ENCODE assay signal across 22 cellular contexts in genomic region chr17:17200831-17201230, GRCh38. TPM values are rescaled to one million over a fixed set of nuclear protein-coding genes. Genes with fewer than 3 reads are reported as not detected.
A peak's percentile ranks its signal among the peaks of the same experiment; 100 is the strongest.
DNase-seq lines count a peak whose midpoint lies in the region; ATAC-seq, FAIRE-seq and TF ChIP-seq lines count a peak whose summit lies in the region.
"Had no signal": no experiment of that assay in that cellular context is flagged by ENCODE, and none has a peak within 500 bp of the region (broad histone marks: within the 10 kb centered on the region; RNA-seq: fewer than 3 reads in every experiment).

No MANE protein-coding gene starts in this region.

- no peaks in the 10 kb centered on the region for H4K20me1 ChIP-seq in HepG2 (ENCODE audit: insufficient read depth, low read length)

- no peak for FAIRE-seq in HepG2 (lab: Jason Lieb, UNC)
- FAIRE-seq: endothelial cell of umbilical vein, G401.6, pancreas had no signal

- H3K9ac ChIP-seq in liver (ENCODE audit: low read depth in 1 of 2, low read length in 2 of 2) (no peak overlapping the region), HepG2 (ENCODE audit: insufficient read depth, low read depth, low read length) (no peak overlapping the region)

- no peak for TF ChIP-seq EP300 in HepG2 (IDR thresholded peaks at IDR 0.05; ENCODE audit: low read depth in 2 of 2, low read length in 2 of 2)
- TF ChIP-seq EP300 in HepG2 (CRISPR knock-in tag; IDR thresholded peaks at IDR 0.05; ENCODE audit: borderline replicate concordance), result no peak

- TF ChIP-seq POLR2A in HepG2 (IDR thresholded peaks at IDR 0.05; ENCODE audit: insufficient read depth in 1 of 2, low read depth in 2 of 2, low read length in 2 of 2) (no peak), prostate gland (IDR thresholded peaks at IDR 0.05) (no peak)

- no peak overlapping the region for H3K27ac ChIP-seq in liver (ENCODE audit: low read depth in 1 of 2, low read length in 2 of 2)
- no peak overlapping the region for H3K27ac ChIP-seq in HepG2 (ENCODE audit: extremely low read length, insufficient read depth, low read length)
- peak overlapping the region; percentile 41 to 68 for H3K27ac ChIP-seq in prostate gland
- H3K27ac ChIP-seq: brain microvascular endothelial cell, pancreas had no signal

- TF ChIP-seq RAD21 in liver (IDR thresholded peaks at IDR 0.05) (no peak), HepG2 (CRISPR knock-in tag; IDR thresholded peaks at IDR 0.05) (no peak)

- H3K79me2 ChIP-seq in HepG2 (ENCODE audit: insufficient read depth, low read length), result peaks cover 23% of the 10 kb centered on the region

- POLR2A ChIA-PET in HepG2 (lab: Yijun Ruan, JAX), result no interaction called here

- BruUV-seq in HepG2 (replicated peaks; lab: Mats Ljungman, UMichigan), result no TSS peak

- H2AFZ ChIP-seq in HepG2 (ENCODE audit: low read length), result no peak overlapping the region

- peaks cover 1 to 7% (median 4%) of the 10 kb centered on the region in 4 donors for H3K36me3 ChIP-seq in liver (ENCODE audit: control insufficient read depth in 4 of 4, insufficient read depth in 3 of 4, low read depth in 1 of 4, low read length in 3 of 4)
- peaks cover 13 to 22% of the 10 kb centered on the region in 2 experiments; a peak in 4 of 5 replicates for H3K36me3 ChIP-seq in HepG2 (replicated peaks in 1 of 2; ENCODE audit: control insufficient read depth in 1 of 2, insufficient read depth in 2 of 2, low read length in 2 of 2)
- no peaks in the 10 kb centered on the region for H3K36me3 ChIP-seq in prostate gland
- H3K36me3 ChIP-seq: brain microvascular endothelial cell, gastrocnemius medialis, pancreas, uterus had no signal

- CTCF ChIA-PET in HepG2 (lab: Yijun Ruan, JAX; ENCODE audit: low intra/inter-chr PET ratio, low total read pairs), result no interaction called here

- in situ Hi-C loops in HepG2 (cut with HindIII; ENCODE audit: extremely low pct_ligation_motif_present, low pct_unique_long_range_greater_than_20kb), result no loop called here

- no peak overlapping the region for H3K4me2 ChIP-seq in HepG2 (ENCODE audit: low read depth, low read length)

- 86% methylated on average over 5 of the region's 5 CpGs for WGBS in liver
- 92% methylated on average over 5 of the region's 5 CpGs for WGBS in HepG2 (ENCODE audit: low lambda C conversion rate)
- WGBS in prostate gland, result 49% methylated on average over 5 of the region's 5 CpGs

- H3K27me3 ChIP-seq in liver (ENCODE audit: control insufficient read depth in 4 of 4, insufficient read depth in 4 of 4, low read length in 3 of 4) (no peaks in the 10 kb centered on the region), HepG2 (ENCODE audit: control insufficient read depth in 1 of 2, insufficient read depth in 2 of 2, low read length in 2 of 2) (no peaks in the 10 kb centered on the region; a peak in 1 of 5 replicates), prostate gland (replicated peaks; ENCODE audit: insufficient read depth) (no peaks in the 10 kb centered on the region)
- H3K27me3 ChIP-seq: brain microvascular endothelial cell, gastrocnemius medialis, pancreas, uterus had no signal

- no peak for DNase-seq in HepG2 (ENCODE audit: low spot score)
- DNase-seq in iris pigment epithelial cell (ENCODE audit: low read depth), result peak; percentile 58
- DNase-seq in prostate gland (ENCODE audit: low spot score), result no peak
- no peak for DNase-seq in activated effector memory CD4-positive, alpha-beta T cell treated with Interleukin-2 at 50 U/mL for 16 hours
- no peak for DNase-seq in kidney glomerular epithelial cell (lab: John Stamatoyannopoulos, UW)
- DNase-seq in stimulated activated naive CD4-positive, alpha-beta T cell treated with Interleukin-2 at 50 U/mL for 16 hours (lab: John Stamatoyannopoulos, UW), result no peak
- DNase-seq: activated T-cell treated with anti-CD3 and anti-CD28 coated beads for 4 hours; brain microvascular endothelial cell; cortex of kidney; DMS 273 treated with DMSO at 0.1 percent for 48 hours; gastrocnemius medialis; NCI-H69; pancreas; SIG-M5; stimulated activated naive CD8-positive, alpha-beta T cell treated with anti-CD3 and anti-CD28 coated beads, Interleukin-15, amount 100 ng/mL, for 72 hours had no signal

- H3K4me1 ChIP-seq in liver (ENCODE audit: control insufficient read depth in 4 of 4, insufficient read depth in 4 of 4, low read length in 3 of 4) (peaks cover 9 to 24% (median 14%) of the 10 kb centered on the region in 4 donors), HepG2 (ENCODE audit: insufficient read depth, low read length) (peaks cover 25% of the 10 kb centered on the region), prostate gland (replicated peaks) (peaks cover 19% of the 10 kb centered on the region)

- TF ChIP-seq CTCF in liver (IDR thresholded peaks at IDR 0.05; ENCODE audit: low read depth, low read length, missing input control), result no peak
- no peak for TF ChIP-seq CTCF in HepG2 (CRISPR knock-in tag; IDR thresholded peaks at IDR 0.05)
- no peak for TF ChIP-seq CTCF in prostate gland (IDR thresholded peaks at IDR 0.05)

- ATAC-seq in HepG2 (no peak), HG03571 (IDR thresholded peaks at IDR 0.05; ENCODE audit: unreplicated experiment) (no peak)
- ATAC-seq: gastrocnemius medialis; left colon; pancreas; stimulated activated naive CD8-positive, alpha-beta T cell treated with anti-CD3 and anti-CD28 coated beads, Interleukin-15, amount 100 ng/mL, for 72 hours had no signal

- H3K4me3 ChIP-seq in liver (ENCODE audit: low read depth in 1 of 3, low read length in 3 of 3), result no peak overlapping the region
- no peak overlapping the region for H3K4me3 ChIP-seq in HepG2 (replicated peaks in 1 of 3; ENCODE audit: insufficient read depth in 1 of 3, low read depth in 2 of 3, low read length in 3 of 3)
- H3K4me3 ChIP-seq in prostate gland, result no peak overlapping the region
- H3K4me3 ChIP-seq: gastrocnemius medialis, pancreas, uterus had no signal

- intact Hi-C loops in HepG2 (cut with micrococcal nuclease; ENCODE audit: unreplicated experiment) (loop anchor here (10.0 kb wide), 1 partner anchor 114 kb away; no protein-coding TSS in a partner anchor), prostate gland (cut with DNase I) (no loop called here)

- H3K9me3 ChIP-seq in liver (ENCODE audit: control insufficient read depth in 4 of 4, low read length in 3 of 4), result no peaks in the 10 kb centered on the region
- H3K9me3 ChIP-seq in HepG2 (ENCODE audit: low read length), result no peaks in the 10 kb centered on the region
- H3K9me3 ChIP-seq in prostate gland, result no peaks in the 10 kb centered on the region
- H3K9me3 ChIP-seq: gastrocnemius medialis, pancreas, uterus had no signal

RNA-seq across cellular contexts. Expression of gene PLD6, which starts 5.3 kb away (rescaled TPM):
- 1 to 10 TPM; 1.7 to 2.3 TPM for total RNA-seq in liver
- 1 to 10 TPM; 1.2 to 1.3 TPM for polyA plus RNA-seq in liver
- total RNA-seq in HepG2 (2016; rRNA removed; fragmentation: Illumina TruSeq; extraction: Trizol), result 6.4 and 11.4 TPM in 2 replicates
- 3.0 and 3.5 TPM in 2 replicates for total RNA-seq in HepG2 (2016; cell fraction: cytosol; rRNA removed; fragmentation: Illumina TruSeq; extraction: Trizol; ENCODE audit: low read depth)
- 5.8 and 11.8 TPM in 2 replicates for total RNA-seq in HepG2 (2016; cell fraction: insoluble cytoplasmic fraction; rRNA removed; fragmentation: Illumina TruSeq; extraction: Trizol)
- 9.3 and 9.7 TPM in 2 replicates for total RNA-seq in HepG2 (2016; cell fraction: membrane; rRNA removed; fragmentation: Illumina TruSeq; extraction: Trizol)
- total RNA-seq in HepG2 (2016; cell fraction: nucleus; rRNA removed; fragmentation: Illumina TruSeq; extraction: Trizol), result 10.6 and 11.8 TPM in 2 replicates
- 4.8 and 5.2 TPM in 2 replicates for polyA plus RNA-seq in HepG2 (2011; rRNA removed)
- 4.0 and 4.1 TPM in 2 replicates for polyA plus RNA-seq in HepG2 (2011; cell fraction: cytosol; rRNA removed)
- polyA plus RNA-seq in HepG2 (2011; cell fraction: nucleus; rRNA removed), result 3.9 and 4.4 TPM in 2 replicates
- polyA plus RNA-seq in HepG2 (2012), result 4.5 and 5.6 TPM in 2 replicates
- 1.8 and 2.0 TPM in 2 replicates for polyA plus RNA-seq in HepG2 (2016; cell fraction: cytosol; fragmentation: Illumina TruSeq; extraction: Trizol; ENCODE audit: low read depth)
- polyA plus RNA-seq in HepG2 (2016; cell fraction: insoluble cytoplasmic fraction; fragmentation: Illumina TruSeq; extraction: Trizol; ENCODE audit: low read depth), result 5.1 and 5.4 TPM in 2 replicates
- 3.9 and 4.0 TPM in 2 replicates for polyA plus RNA-seq in HepG2 (2016; cell fraction: membrane; fragmentation: Illumina TruSeq; extraction: Trizol; ENCODE audit: low read depth)
- 17.5 and 18.2 TPM in 2 replicates for polyA plus RNA-seq in HepG2 (2016; cell fraction: nucleus; fragmentation: Illumina TruSeq; extraction: Trizol; ENCODE audit: insufficient read depth, low read depth)
- polyA minus RNA-seq in HepG2 (2011; rRNA and poly(A)+ RNA removed; ENCODE audit: low replicate concordance), result 7.8 TPM in 2 replicates
- polyA minus RNA-seq in HepG2 (2011; cell fraction: cytosol; rRNA and poly(A)+ RNA removed), result 3.1 and 3.6 TPM in 2 replicates
- 4.5 and 6.3 TPM in 2 replicates for polyA minus RNA-seq in HepG2 (2011; cell fraction: nucleus; rRNA and poly(A)+ RNA removed)
- total RNA-seq in prostate gland, result 10 to 100 TPM in 1 of 2 donors, 1 to 10 TPM in 1; 9.5 to 26.4 TPM
- total RNA-seq: OCI-LY7 had no signal

RNA-seq across cellular contexts. Expression of gene FLCN, which starts 36.1 kb away (rescaled TPM):
- total RNA-seq in liver (10 to 100 TPM; 43.6 to 46.7 TPM), HepG2 (2016; rRNA removed; fragmentation: Illumina TruSeq; extraction: Trizol) (21.8 and 24.9 TPM in 2 replicates), prostate gland (100 to 1,000 TPM in 1 of 2 donors, 10 to 100 TPM in 1; 43.8 to 125 TPM)
- polyA plus RNA-seq in liver (10 to 100 TPM in 1 of 2 donors, 1 to 10 TPM in 1; 8.5 to 13.3 TPM), HepG2 (2011; rRNA removed) (16.6 and 20.2 TPM in 2 replicates)
- total RNA-seq in HepG2 (2016; cell fraction: cytosol; rRNA removed; fragmentation: Illumina TruSeq; extraction: Trizol; ENCODE audit: low read depth), result 6.3 and 6.9 TPM in 2 replicates
- total RNA-seq in HepG2 (2016; cell fraction: insoluble cytoplasmic fraction; rRNA removed; fragmentation: Illumina TruSeq; extraction: Trizol), result 21.4 and 25.3 TPM in 2 replicates
- 12.0 and 12.3 TPM in 2 replicates for total RNA-seq in HepG2 (2016; cell fraction: membrane; rRNA removed; fragmentation: Illumina TruSeq; extraction: Trizol)
- 19.9 and 26.2 TPM in 2 replicates for total RNA-seq in HepG2 (2016; cell fraction: nucleus; rRNA removed; fragmentation: Illumina TruSeq; extraction: Trizol)
- 9.1 and 11.6 TPM in 2 replicates for polyA plus RNA-seq in HepG2 (2011; cell fraction: cytosol; rRNA removed)
- 35.9 and 37.1 TPM in 2 replicates for polyA plus RNA-seq in HepG2 (2011; cell fraction: nucleus; rRNA removed)
- polyA plus RNA-seq in HepG2 (2012), result 13.4 and 13.9 TPM in 2 replicates
- polyA plus RNA-seq in HepG2 (2016; cell fraction: cytosol; fragmentation: Illumina TruSeq; extraction: Trizol; ENCODE audit: low read depth), result 1.3 and 1.9 TPM in 2 replicates
- polyA plus RNA-seq in HepG2 (2016; cell fraction: insoluble cytoplasmic fraction; fragmentation: Illumina TruSeq; extraction: Trizol; ENCODE audit: low read depth), result 12.1 and 14.3 TPM in 2 replicates
- 3.4 TPM in 2 replicates for polyA plus RNA-seq in HepG2 (2016; cell fraction: membrane; fragmentation: Illumina TruSeq; extraction: Trizol; ENCODE audit: low read depth)
- 41.6 and 44.8 TPM in 2 replicates for polyA plus RNA-seq in HepG2 (2016; cell fraction: nucleus; fragmentation: Illumina TruSeq; extraction: Trizol; ENCODE audit: insufficient read depth, low read depth)
- 28.0 and 42.8 TPM in 2 replicates for polyA minus RNA-seq in HepG2 (2011; rRNA and poly(A)+ RNA removed; ENCODE audit: low replicate concordance)
- 9.6 and 9.9 TPM in 2 replicates for polyA minus RNA-seq in HepG2 (2011; cell fraction: cytosol; rRNA and poly(A)+ RNA removed)
- polyA minus RNA-seq in HepG2 (2011; cell fraction: nucleus; rRNA and poly(A)+ RNA removed), result 25.4 and 26.4 TPM in 2 replicates

Comparison
In these comparisons a context has a peak if more than half of its experiments do, and no peak if none do; other contexts are left out.
1. H3K27ac ChIP-seq: peak in prostate gland (2 of 2); none in liver (0 of 2) and HepG2 (single experiment).